Comparison of ENCODE assay signal across 8 cellular contexts in the genomic region with DNA sequence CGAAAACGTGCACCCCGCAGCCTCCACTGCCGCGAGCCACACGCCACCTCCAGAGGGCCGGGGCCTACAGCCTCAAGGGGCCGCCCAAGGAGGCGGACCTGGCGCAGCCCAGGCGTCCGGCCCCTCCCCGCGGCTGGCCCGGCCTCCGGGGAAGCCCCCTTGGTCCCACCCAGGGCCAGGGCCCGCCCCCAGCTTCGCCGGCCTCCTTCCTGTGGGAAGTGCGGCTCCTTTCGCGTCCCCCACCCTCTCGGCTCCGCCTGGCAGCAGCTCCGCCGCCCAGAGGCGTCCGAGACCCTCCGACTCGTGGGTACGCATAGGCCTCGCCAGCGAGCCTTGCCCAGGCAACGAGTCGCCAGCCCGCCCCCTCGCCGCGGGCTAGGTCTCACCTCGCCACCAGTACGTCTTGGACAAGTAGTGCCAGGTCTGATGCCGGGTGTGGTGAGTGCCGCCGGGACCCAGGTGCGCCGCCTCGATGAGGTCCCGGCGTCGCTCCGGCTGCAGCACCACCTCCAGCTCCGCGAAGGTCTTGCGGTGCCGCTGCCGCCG. TPM values are rescaled to one million over a fixed set of nuclear protein-coding genes. Genes with fewer than 3 reads are reported as not detected.
DNase-seq lines count a peak whose midpoint lies in the region; ATAC-seq and TF ChIP-seq lines count a peak whose summit lies in the region.

No MANE protein-coding gene starts in this region.

- H3K27ac ChIP-seq in ACC112 (ENCODE audit: low read depth, low read length) = peak overlapping the region; percentile 77

- peaks cover 9% of the 10 kb centered on the region for H3K4me1 ChIP-seq in ACC112 (ENCODE audit: control insufficient read depth, insufficient read depth, low read length, unreplicated experiment)

- peak; percentile 61 for TF ChIP-seq POLR2A in GM19193 (IDR thresholded peaks at IDR 0.05; ENCODE audit: extremely low read depth, insufficient read depth, insufficient read length)

- H3K4me3 Mint-ChIP-seq in memory B cell = peak overlapping the region; percentile 89

- peak overlapping the region; percentile 98 for H2AFZ ChIP-seq in ACC112 (ENCODE audit: low read length, unreplicated experiment)

- H3K79me2 ChIP-seq in ACC112 (ENCODE audit: control insufficient read depth, insufficient read depth, low read length, unreplicated experiment) = peaks cover 49% of the 10 kb centered on the region

- peak overlapping the region; percentile 95 for H3K4me3 ChIP-seq in ACC112 (ENCODE audit: low read depth, low read length)

- peaks cover 10% of the 10 kb centered on the region; the same call in 1 of the 2 replicates for H3K36me3 ChIP-seq in ACC112 (ENCODE audit: insufficient read depth, low read length)

- peak overlapping the region; percentile 94 for H3K27ac Mint-ChIP-seq in memory B cell

- H3K9me3 Mint-ChIP-seq in memory B cell = no peaks in the 10 kb centered on the region

- DNase-seq in activated CD4-positive, alpha-beta T cell treated with anti-CD3 and anti-CD28 coated beads for 24 hours (ENCODE audit: low read depth in 2 of 2) = peak; percentile 90 to 92
- peak; percentile 71 to 97 for DNase-seq in dermis microvascular lymphatic vessel endothelial cell (ENCODE audit: low read depth in 2 of 2)
- DNase-seq in memory B cell (ENCODE audit: low spot score in 2 of 2) = peak; percentile 94
- DNase-seq in stimulated activated CD8-positive, alpha-beta memory T cell treated with anti-CD3 and anti-CD28 coated beads, Interleukin-15, amount 100 ng/mL, for 1 hour (ENCODE audit: low read depth) = peak; percentile 83
- DNase-seq in NCI-H345 treated with DMSO at 0.1 percent for 48 hours (lab: John Stamatoyannopoulos, UW; ENCODE audit: unreplicated experiment) = no peak

- peaks cover 14% of the 10 kb centered on the region for H3K36me3 Mint-ChIP-seq in memory B cell

- H3K4me1 Mint-ChIP-seq in memory B cell = peaks cover 20% of the 10 kb centered on the region

- no peaks in the 10 kb centered on the region for H3K27me3 Mint-ChIP-seq in memory B cell

- ATAC-seq in HG03439 (IDR thresholded peaks at IDR 0.05; ENCODE audit: unreplicated experiment) (peak; percentile 86), memory B cell (ENCODE audit: low read depth) (peak; percentile 81)

- no peaks in the 10 kb centered on the region for H3K27me3 ChIP-seq in ACC112 (ENCODE audit: insufficient read depth, low read length)

RNA-seq across cellular contexts. Expression of a gene that starts 0.6 kb away (rescaled TPM):
- 15.9 and 17.3 TPM in 2 replicates for total RNA-seq in dermis microvascular lymphatic vessel endothelial cell

RNA-seq across cellular contexts. Expression of a gene that starts 10.2 kb away (rescaled TPM):
- total RNA-seq in dermis microvascular lymphatic vessel endothelial cell = 1,943 and 2,468 TPM in 2 replicates

RNA-seq across cellular contexts. Expression of a gene that starts 48.1 kb away (rescaled TPM):
- 6.1 and 6.8 TPM in 2 replicates for total RNA-seq in dermis microvascular lymphatic vessel endothelial cell
